29 cellular contexts compared by ENCODE assay signal in the genomic region with DNA sequence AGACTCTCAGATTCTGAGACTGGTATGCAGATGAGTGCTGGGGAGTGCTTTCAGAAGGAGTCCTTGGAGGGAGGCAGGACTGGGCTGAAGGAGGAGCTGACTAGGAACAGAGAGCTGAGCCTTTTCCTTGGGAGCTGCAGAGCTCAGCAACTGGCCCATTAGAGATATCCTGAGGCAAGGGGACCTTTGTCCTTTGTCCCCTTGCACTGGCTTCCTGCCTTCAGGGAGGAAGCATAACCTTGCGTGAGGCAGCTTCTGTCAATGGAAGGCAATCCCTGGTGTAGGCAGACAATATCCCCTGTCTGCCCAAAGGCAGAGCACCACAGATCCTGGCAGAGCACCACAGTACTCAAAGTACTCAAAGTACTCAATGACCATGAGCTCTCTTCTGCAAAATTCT.
"Had no signal": no experiment of that assay in that cellular context is flagged by ENCODE, and none has a peak within 500 bp of the region (broad histone marks: within the 10 kb centered on the region; RNA-seq: fewer than 3 reads in every experiment).

No MANE protein-coding gene starts in this region.

- H3K36me3 ChIP-seq: neural progenitor cell, pancreas, prostate gland, right lobe of liver, sigmoid colon, spleen, suprapubic skin, tibial artery, transverse colon, upper lobe of right lung, uterus had no signal

- H3K4me3 Mint-ChIP-seq: naive thymus-derived CD4-positive, alpha-beta T cell; natural killer cell; nephron; neural progenitor cell; stimulated activated memory B cell treated with anti-CD40 and anti-IgM and Interleukin-4, amounts not matched to agents 10 μg/mL and 1 μg/mL and 100 μg/mL, for 72 hours; stimulated activated naive CD8-positive, alpha-beta T cell treated with anti-CD3 and anti-CD28 coated beads, Interleukin-15, amount 100 ng/mL, for 72 hours; type B pancreatic cell had no signal

- H3K27me3 Mint-ChIP-seq: stimulated activated memory B cell treated with anti-CD40 and anti-IgM and Interleukin-4, amounts not matched to agents 10 μg/mL and 1 μg/mL and 100 μg/mL, for 72 hours had no signal

- H3K36me3 Mint-ChIP-seq: naive thymus-derived CD4-positive, alpha-beta T cell; natural killer cell; neural progenitor cell; stimulated activated memory B cell treated with anti-CD40 and anti-IgM and Interleukin-4, amounts not matched to agents 10 μg/mL and 1 μg/mL and 100 μg/mL, for 72 hours; type B pancreatic cell had no signal

- H3K4me3 ChIP-seq: neural progenitor cell, pancreas, prostate gland, right lobe of liver, sigmoid colon, smooth muscle cell, spleen, suprapubic skin, testis, tibial artery, transverse colon, upper lobe of right lung, uterus had no signal

- H3K27me3 ChIP-seq: neural progenitor cell, pancreas, right lobe of liver, sigmoid colon, suprapubic skin, testis, tibial artery, transverse colon, upper lobe of right lung, uterus had no signal

- H3K9me3 Mint-ChIP-seq: natural killer cell; nephron; neural progenitor cell; stimulated activated naive CD8-positive, alpha-beta T cell treated with anti-CD3 and anti-CD28 coated beads, Interleukin-15, amount 100 ng/mL, for 72 hours; type B pancreatic cell had no signal

- H3K4me1 ChIP-seq: pancreas, prostate gland, right lobe of liver, sigmoid colon, suprapubic skin, testis, tibial artery, transverse colon, uterus had no signal

- H3K27ac ChIP-seq: neural progenitor cell, pancreas, prostate gland, right lobe of liver, sigmoid colon, spleen, suprapubic skin, testis, tibial artery, transverse colon, upper lobe of right lung, uterus had no signal

- H2AFZ ChIP-seq: neural progenitor cell had no signal

- FAIRE-seq: pancreas had no signal

- H3K9me3 ChIP-seq: pancreas, prostate gland, right lobe of liver, sigmoid colon, suprapubic skin, testis, tibial artery, transverse colon, upper lobe of right lung, uterus had no signal

- H3K9ac ChIP-seq: neural progenitor cell had no signal

- ATAC-seq: naive thymus-derived CD4-positive, alpha-beta T cell; natural killer cell; pancreas; right cardiac atrium; right lobe of liver; stimulated activated memory B cell treated with anti-CD40 and anti-IgM and Interleukin-4, amounts not matched to agents 10 μg/mL and 1 μg/mL and 100 μg/mL, for 72 hours; stimulated activated naive CD8-positive, alpha-beta T cell treated with anti-CD3 and anti-CD28 coated beads, Interleukin-15, amount 100 ng/mL, for 72 hours; stimulated activated naive CD8-positive, alpha-beta T cell treated with anti-CD3 and anti-CD28 coated beads, Interleukin-15, Interleukin-2, amounts not matched to agents 100 U/mL and 50 U/mL, for 24 hours; upper lobe of right lung had no signal

- H3K4me2 ChIP-seq: neural progenitor cell, smooth muscle cell had no signal

- DNase-seq: naive thymus-derived CD4-positive, alpha-beta T cell; natural killer cell; pancreas; retina; right cardiac atrium; right lobe of liver; sigmoid colon; spleen; stimulated activated CD4-positive, alpha-beta T cell treated with anti-CD3 and anti-CD28 coated beads, Interleukin-12 subunit alpha, Interleukin-12 subunit beta, amount 100 ng/mL, for 4 hours; stimulated activated CD4-positive, alpha-beta T cell treated with anti-CD3 and anti-CD28 coated beads, Interleukin-1b, Interleukin-23, amount 100 ng/mL, for 48 hours; stimulated activated CD4-positive, alpha-beta T cell treated with anti-CD3 and anti-CD28 coated beads, Interleukin-4, amount 100 ng/mL, for 1 hour; stimulated activated CD4-positive, alpha-beta T cell treated with anti-CD3 and anti-CD28 coated beads, Interleukin-4, amount 100 ng/mL, for 4 hours; stimulated activated CD8-positive, alpha-beta memory T cell treated with anti-CD3 and anti-CD28 coated beads, Interleukin-4, amount 100 ng/mL, for 48 hours; stimulated activated naive CD4-positive, alpha-beta T cell; stimulated activated naive CD8-positive, alpha-beta T cell treated with anti-CD3 and anti-CD28 coated beads, Interleukin-15, amount 100 ng/mL, for 72 hours; stimulated activated naive CD8-positive, alpha-beta T cell treated with anti-CD3 and anti-CD28 coated beads, Interleukin-15, Interleukin-2, amounts not matched to agents 100 U/mL and 50 U/mL, for 24 hours; substantia nigra; testis; tibial artery; transverse colon; upper lobe of right lung; uterus had no signal

- H3K4me1 Mint-ChIP-seq: naive thymus-derived CD4-positive, alpha-beta T cell; natural killer cell; stimulated activated memory B cell treated with anti-CD40 and anti-IgM and Interleukin-4, amounts not matched to agents 10 μg/mL and 1 μg/mL and 100 μg/mL, for 72 hours; stimulated activated naive CD8-positive, alpha-beta T cell treated with anti-CD3 and anti-CD28 coated beads, Interleukin-15, amount 100 ng/mL, for 72 hours had no signal

- H3K27ac Mint-ChIP-seq: naive thymus-derived CD4-positive, alpha-beta T cell; natural killer cell; nephron; neural progenitor cell; stimulated activated memory B cell treated with anti-CD40 and anti-IgM and Interleukin-4, amounts not matched to agents 10 μg/mL and 1 μg/mL and 100 μg/mL, for 72 hours; stimulated activated naive CD8-positive, alpha-beta T cell treated with anti-CD3 and anti-CD28 coated beads, Interleukin-15, amount 100 ng/mL, for 72 hours; type B pancreatic cell had no signal
